ENCODE assay signal across 1 cellular context in genomic region chr6:105595829-105596228, GRCh38.
TF ChIP-seq lines count a peak whose summit lies in the region.

No MANE protein-coding gene starts in this region.

TF ChIP-seq in IMR-90, 13 proteins besides CTCF, POLR2A, EP300 and RAD21:
- no peak for TF ChIP-seq USF2 (IDR thresholded peaks at IDR 0.05; ENCODE audit: low read depth, low read length)
- TF ChIP-seq ELK1 (IDR thresholded peaks at IDR 0.05; ENCODE audit: borderline replicate concordance, low read depth, low read length), result no peak
- no peak for TF ChIP-seq CHD1 (IDR thresholded peaks at IDR 0.05; ENCODE audit: low read depth, low read length)
- no peak for TF ChIP-seq FOS (IDR thresholded peaks at IDR 0.05; ENCODE audit: low read depth, low read length)
- no peak for TF ChIP-seq SMC3 (IDR thresholded peaks at IDR 0.05; ENCODE audit: low read depth, low read length)
- TF ChIP-seq RCOR1 (IDR thresholded peaks at IDR 0.05; ENCODE audit: insufficient replicate concordance, low read length), result no peak
- TF ChIP-seq NFE2L2 (IDR thresholded peaks at IDR 0.05; ENCODE audit: low read depth, low read length), result no peak
- TF ChIP-seq MXI1 (IDR thresholded peaks at IDR 0.05; ENCODE audit: borderline replicate concordance, low read depth, low read length), result no peak
- no peak for TF ChIP-seq CEBPB (IDR thresholded peaks at IDR 0.05; ENCODE audit: low read depth, low read length)
- no peak for TF ChIP-seq MAFK (IDR thresholded peaks at IDR 0.05; ENCODE audit: low read depth, low read length)
- no peak for TF ChIP-seq BHLHE40 (IDR thresholded peaks at IDR 0.05; ENCODE audit: low read depth, low read length)
- TF ChIP-seq RFX5 (IDR thresholded peaks at IDR 0.05; ENCODE audit: low read depth, low read length), result no peak
- TF ChIP-seq MAZ (IDR thresholded peaks at IDR 0.05; ENCODE audit: borderline replicate concordance, low read depth, low read length), result no peak
